In genomic region chr1:52294580-52294979, GRCh38 we compare ENCODE assay signal across 21 cellular contexts.
DNase-seq lines count a peak whose midpoint lies in the region; ATAC-seq and TF ChIP-seq lines count a peak whose summit lies in the region.
"Had no signal": no experiment of that assay in that cellular context is flagged by ENCODE, and none has a peak within 500 bp of the region (broad histone marks: within the 10 kb centered on the region; RNA-seq: fewer than 3 reads in every experiment).

No MANE protein-coding gene starts in this region.

- H3K4me3 Mint-ChIP-seq in HFFc6: no peak overlapping the region
- H3K4me3 Mint-ChIP-seq in endodermal cell: no peak overlapping the region
- no peak overlapping the region for H3K4me3 Mint-ChIP-seq in mesothelial cell of epicardium
- H3K4me3 Mint-ChIP-seq: activated CD4-positive, alpha-beta T cell treated with anti-CD3 and anti-CD28 coated beads for 36 hours; natural killer cell treated with Interleukin-12 subunit alpha and Interleukin-12 subunit beta and Interleukin-15 and Interleukin-18, amount 100 ng/mL, for 72 hours; stimulated activated naive B cell treated with anti-CD40 and anti-IgM and Interleukin-4, amounts not matched to agents 10 μg/mL and 1 μg/mL and 100 μg/mL, for 72 hours had no signal

- no peaks in the 10 kb centered on the region for H3K9me3 ChIP-seq in endodermal cell (ENCODE audit: control insufficient read depth, low read length)
- no peaks in the 10 kb centered on the region for H3K9me3 ChIP-seq in thyroid gland
- H3K9me3 ChIP-seq: uterus had no signal

- H3K27me3 ChIP-seq in endodermal cell (ENCODE audit: control insufficient read depth, insufficient read depth, low read length, poor library complexity, severe bottlenecking): no peaks in the 10 kb centered on the region
- H3K27me3 ChIP-seq in thyroid gland: no peaks in the 10 kb centered on the region
- H3K27me3 ChIP-seq: uterus had no signal

- TF ChIP-seq CTCF in HFFc6 (IDR thresholded peaks at IDR 0.05) (no peak), endodermal cell (conservative IDR thresholded peaks at IDR 0.05) (no peak), mesothelial cell of epicardium (IDR thresholded peaks at IDR 0.05; ENCODE audit: unreplicated experiment) (no peak), thyroid gland (IDR thresholded peaks at IDR 0.05) (no peak)

- no peak overlapping the region for H3K4me3 ChIP-seq in endodermal cell (ENCODE audit: low read length)
- no peak overlapping the region for H3K4me3 ChIP-seq in thyroid gland (replicated peaks in 1 of 3)
- H3K4me3 ChIP-seq: uterus had no signal

- H3K9me3 Mint-ChIP-seq in HFFc6 (no peaks in the 10 kb centered on the region), endodermal cell (no peaks in the 10 kb centered on the region), mesothelial cell of epicardium (peaks cover 6% of the 10 kb centered on the region)
- H3K9me3 Mint-ChIP-seq: activated naive CD4-positive, alpha-beta T cell treated with anti-CD3 and anti-CD28 coated beads, Interleukin-2, amount 50 U/mL, for 72 hours; activated T-helper 2 cell treated with anti-CD3 and anti-CD28 coated beads, Interferon-gamma antibody, Interleukin-2, Interleukin-4, amounts not matched to agents 10 μg/mL and 5 μg/mL and 100 μg/mL, durations not matched to agents 14 hours and 24 hours and 36 hours; natural killer cell treated with Interleukin-12 subunit alpha and Interleukin-12 subunit beta and Interleukin-15 and Interleukin-18, amount 100 ng/mL, for 72 hours; stimulated activated naive B cell treated with anti-CD40 and anti-IgM and Interleukin-4, amounts not matched to agents 10 μg/mL and 1 μg/mL and 100 μg/mL, for 72 hours had no signal

- H3K36me3 Mint-ChIP-seq in HFFc6 (ENCODE audit: low read depth) (peaks cover 6% of the 10 kb centered on the region; the same call in 1 of the 2 replicates), endodermal cell (ENCODE audit: low read depth) (peaks cover 20% of the 10 kb centered on the region), mesothelial cell of epicardium (peaks cover 16% of the 10 kb centered on the region)
- H3K36me3 Mint-ChIP-seq: activated naive CD4-positive, alpha-beta T cell treated with anti-CD3 and anti-CD28 coated beads, Interleukin-2, amount 50 U/mL, for 72 hours; natural killer cell treated with Interleukin-12 subunit alpha and Interleukin-12 subunit beta and Interleukin-15 and Interleukin-18, amount 100 ng/mL, for 72 hours had no signal

- H3K27me3 Mint-ChIP-seq in HFFc6 (ENCODE audit: insufficient read depth) (no peaks in the 10 kb centered on the region), endodermal cell (ENCODE audit: insufficient read depth) (no peaks in the 10 kb centered on the region), mesothelial cell of epicardium (ENCODE audit: low read depth) (no peaks in the 10 kb centered on the region)
- H3K27me3 Mint-ChIP-seq: activated CD4-positive, alpha-beta T cell treated with anti-CD3 and anti-CD28 coated beads for 36 hours; natural killer cell treated with Interleukin-12 subunit alpha and Interleukin-12 subunit beta and Interleukin-15 and Interleukin-18, amount 100 ng/mL, for 72 hours; stimulated activated naive B cell treated with anti-CD40 and anti-IgM and Interleukin-4, amounts not matched to agents 10 μg/mL and 1 μg/mL and 100 μg/mL, for 72 hours had no signal

- ATAC-seq in HG03520 (IDR thresholded peaks at IDR 0.05; ENCODE audit: unreplicated experiment): no peak
- ATAC-seq: activated CD4-positive, alpha-beta T cell treated with anti-CD3 and anti-CD28 coated beads for 36 hours; activated naive CD4-positive, alpha-beta T cell treated with anti-CD3 and anti-CD28 coated beads, Interleukin-2, amount 50 U/mL, for 72 hours; natural killer cell treated with Interleukin-12 subunit alpha and Interleukin-12 subunit beta and Interleukin-15 and Interleukin-18, amount 100 ng/mL, for 72 hours; stimulated activated naive B cell treated with anti-CD40 and anti-IgM and Interleukin-4, amounts not matched to agents 10 μg/mL and 1 μg/mL and 100 μg/mL, for 72 hours had no signal

- WGBS in endodermal cell (ENCODE audit: insufficient coverage in 1 of 2, insufficient read length in 1 of 2), 2 experiments: 100% methylated on average over 1 of the region's 1 CpG
- 94 to 96% methylated on average over 1 of the region's 1 CpG for WGBS in thyroid gland, 2 donors

- no peak for TF ChIP-seq POLR2A in thyroid gland (IDR thresholded peaks at IDR 0.05)

- H3K4me1 ChIP-seq in endodermal cell (ENCODE audit: control insufficient read depth, insufficient read depth, low read length) (no peaks in the 10 kb centered on the region), thyroid gland (no peaks in the 10 kb centered on the region)
- H3K4me1 ChIP-seq: uterus had no signal

- H3K9ac ChIP-seq in endodermal cell (ENCODE audit: extremely low read depth, low read length, poor library complexity, severe bottlenecking): no peak overlapping the region

- H3K27ac ChIP-seq in endodermal cell (ENCODE audit: low read depth, low read length) (no peak overlapping the region), thyroid gland (no peak overlapping the region)
- H3K27ac ChIP-seq: uterus had no signal

- H3K36me3 ChIP-seq in endodermal cell (ENCODE audit: control insufficient read depth, insufficient read depth, low read length): peaks cover 4% of the 10 kb centered on the region
- no peaks in the 10 kb centered on the region for H3K36me3 ChIP-seq in thyroid gland
- H3K36me3 ChIP-seq: uterus had no signal

- intact Hi-C loops in thyroid gland (cut with DNase I) (no loop called here), head of caudate nucleus (cut with DNase I) (no loop called here)

- H3K27ac Mint-ChIP-seq in HFFc6 (peak overlapping the region; percentile 48), endodermal cell (peak overlapping the region; percentile 48), mesothelial cell of epicardium (peak overlapping the region; percentile 21)
- H3K27ac Mint-ChIP-seq: activated CD4-positive, alpha-beta T cell treated with anti-CD3 and anti-CD28 coated beads for 36 hours; activated naive CD4-positive, alpha-beta T cell treated with anti-CD3 and anti-CD28 coated beads, Interleukin-2, amount 50 U/mL, for 72 hours; activated T-helper 2 cell treated with anti-CD3 and anti-CD28 coated beads, Interferon-gamma antibody, Interleukin-2, Interleukin-4, amounts not matched to agents 10 μg/mL and 5 μg/mL and 100 μg/mL, durations not matched to agents 14 hours and 24 hours and 36 hours; natural killer cell treated with Interleukin-12 subunit alpha and Interleukin-12 subunit beta and Interleukin-15 and Interleukin-18, amount 100 ng/mL, for 72 hours; stimulated activated naive B cell treated with anti-CD40 and anti-IgM and Interleukin-4, amounts not matched to agents 10 μg/mL and 1 μg/mL and 100 μg/mL, for 72 hours had no signal

- peak; percentile 51 for DNase-seq in EH (ENCODE audit: low read depth)
- peak; percentile 45 for DNase-seq in HFFc6
- DNase-seq in endodermal cell: no peak
- DNase-seq in mesothelial cell of epicardium (ENCODE audit: low spot score in 2 of 2, unreplicated experiment in 2 of 2): no peak
- no peak for DNase-seq in thyroid gland
- no peak for DNase-seq in head of caudate nucleus
- DNase-seq: ACHN; activated CD4-positive, alpha-beta T cell treated with anti-CD3 and anti-CD28 coated beads for 36 hours; anterior cingulate cortex; C1 segment of cervical spinal cord; COR-L47; NCI-H1092 treated with DMSO at 0.1 percent for 48 hours; NCI-H1694 treated with DMSO at 0.1 percent for 48 hours; NCI-H82; stimulated activated naive B cell treated with anti-CD40 and anti-IgM and Interleukin-4, amounts not matched to agents 10 μg/mL and 1 μg/mL and 100 μg/mL, for 72 hours; T-helper 9 cell; uterus had no signal

- H3K4me1 Mint-ChIP-seq in HFFc6 (ENCODE audit: low read depth) (peaks cover 22% of the 10 kb centered on the region), endodermal cell (no peaks in the 10 kb centered on the region), mesothelial cell of epicardium (no peaks in the 10 kb centered on the region)
- H3K4me1 Mint-ChIP-seq: activated CD4-positive, alpha-beta T cell treated with anti-CD3 and anti-CD28 coated beads for 36 hours; stimulated activated naive B cell treated with anti-CD40 and anti-IgM and Interleukin-4, amounts not matched to agents 10 μg/mL and 1 μg/mL and 100 μg/mL, for 72 hours had no signal

Comparison
In these comparisons a context has a peak if more than half of its experiments do, and no peak if none do; other contexts are left out.
1. DNase-seq: peak in EH (single experiment) and HFFc6 (single experiment); none in endodermal cell (single experiment), mesothelial cell of epicardium (0 of 2), thyroid gland (0 of 2) and head of caudate nucleus (0 of 42).
2. Peak in every context shown above with its lines, with median percentiles within 50 percentile points of each other: H3K27ac Mint-ChIP-seq.